In genomic region chr15:41936649-41937567, GRCh38 we compare ENCODE assay signal across 8 cellular contexts. TPM values are rescaled to one million over a fixed set of nuclear protein-coding genes. Genes with fewer than 3 reads are reported as not detected.
DNase-seq lines count a peak whose midpoint lies in the region; ATAC-seq and TF ChIP-seq lines count a peak whose summit lies in the region.

No MANE protein-coding gene starts in this region.

- in situ Hi-C loops in brain microvascular endothelial cell (cut with HindIII; ENCODE audit: low pct_ligation_motif_present, low sequenced_read_pairs): no loop called here

- H3K27me3 ChIP-seq in brain microvascular endothelial cell (replicated peaks): no peaks in the 10 kb centered on the region
- no peaks in the 10 kb centered on the region for H3K27me3 ChIP-seq in uterus

- POLR2A ChIA-PET in activated B cell treated with CpG ODN at 0.5 μM for 24 hours (lab: Charles Lee): interaction anchor here (0.8 to 1.8 kb wide), 8 partner anchors 8 to 336 kb away, joined by 3 to 4 read pairs (median 3); partner anchors contain the start of genes EHD4, GANC, MAPKBP1 and TMEM87A

- H3K9me3 ChIP-seq in uterus: no peaks in the 10 kb centered on the region

- H3K36me3 ChIP-seq in brain microvascular endothelial cell (replicated peaks) (peaks cover 2% of the 10 kb centered on the region), uterus (no peaks in the 10 kb centered on the region)

- TF ChIP-seq POLR2A in uterus (IDR thresholded peaks at IDR 0.05): no peak

- no peak overlapping the region for H3K4me3 Mint-ChIP-seq in activated B cell treated with CpG ODN at 0.5 μM for 24 hours

- CTCF ChIA-PET in activated B cell treated with CpG ODN at 0.5 μM for 24 hours (lab: Charles Lee): interaction anchor here (0.7 to 2.3 kb wide), 5 partner anchors 32 to 165 kb away, joined by 3 to 10 read pairs (median 4); partner anchors contain the start of gene MAPKBP1

- ATAC-seq in activated B cell treated with CpG ODN at 0.5 μM for 24 hours (ENCODE audit: low read depth) (peak; percentile 65), GM19467 (IDR thresholded peaks at IDR 0.05; ENCODE audit: unreplicated experiment) (no peak)

- intact Hi-C loops in activated B cell treated with CpG ODN at 0.5 μM for 24 hours (cut with micrococcal nuclease): loop anchor here (2.0 kb wide), 1 partner anchor 32 kb away; no protein-coding TSS in a partner anchor
- intact Hi-C loops in uterus (cut with DNase I; ENCODE audit: low total_unique reads): no loop called here

- H3K4me3 ChIP-seq in brain microvascular endothelial cell (ENCODE audit: low read depth, low read length): no peak overlapping the region
- H3K4me3 ChIP-seq in uterus: no peak overlapping the region

- peak; percentile 53 for TF ChIP-seq CTCF in GM10266 (IDR thresholded peaks at IDR 0.05; ENCODE audit: control insufficient read depth, insufficient read depth, low read depth, missing control alignments)
- TF ChIP-seq CTCF in activated B cell treated with CpG ODN at 0.5 μM for 24 hours (IDR thresholded peaks at IDR 0.05): no peak
- TF ChIP-seq CTCF in brain microvascular endothelial cell (IDR thresholded peaks at IDR 0.05; ENCODE audit: low read depth, low read length, missing control alignments): no peak
- TF ChIP-seq CTCF in uterus (IDR thresholded peaks at IDR 0.05): no peak

- peak overlapping the region; percentile 90 for H3K27ac Mint-ChIP-seq in activated B cell treated with CpG ODN at 0.5 μM for 24 hours

- DNase-seq in GM10266 (ENCODE audit: extremely low spot score) (peak; percentile 27), activated B cell treated with CpG ODN at 0.5 μM for 24 hours (no peak), brain microvascular endothelial cell (peak; percentile 73), pons (ENCODE audit: low spot score) (peak; percentile 75), uterus (peak in 1 of 2 donors; percentile 65), iPS-NIHi7 (ENCODE audit: extremely low spot score) (no peak), NCI-H526 (lab: John Stamatoyannopoulos, UW) (no peak)

- no peaks in the 10 kb centered on the region for H3K9me3 Mint-ChIP-seq in activated B cell treated with CpG ODN at 0.5 μM for 24 hours

- H3K4me1 Mint-ChIP-seq in activated B cell treated with CpG ODN at 0.5 μM for 24 hours: peaks cover 55% of the 10 kb centered on the region

- H3K36me3 Mint-ChIP-seq in activated B cell treated with CpG ODN at 0.5 μM for 24 hours (ENCODE audit: low read depth): peaks cover 29% of the 10 kb centered on the region

- peak overlapping the region; percentile 72 for H3K27ac ChIP-seq in brain microvascular endothelial cell
- peak overlapping the region; percentile 25 to 53 for H3K27ac ChIP-seq in uterus

- H3K4me1 ChIP-seq in uterus: no peaks in the 10 kb centered on the region

- no peaks in the 10 kb centered on the region for H3K27me3 Mint-ChIP-seq in activated B cell treated with CpG ODN at 0.5 μM for 24 hours

RNA-seq across cellular contexts. Expression of gene EHD4, which starts 35.4 kb away (rescaled TPM):
- total RNA-seq in activated B cell treated with CpG ODN at 0.5 μM for 24 hours: 38.4 and 42.6 TPM in 2 replicates
- 10 to 100 TPM; 12.8 to 45.2 (median 26.1) TPM for total RNA-seq in uterus

RNA-seq across cellular contexts. Expression of gene SPTBN5, which starts 43.1 kb away (rescaled TPM):
- total RNA-seq in activated B cell treated with CpG ODN at 0.5 μM for 24 hours (0.78 and 1.1 TPM in 2 replicates), uterus (under 1 TPM in 3 of 4 donors, not detected in 1; 0.51 to 0.76 (median 0.61) TPM)

Comparison
In these comparisons a context has a peak if more than half of its experiments do, and no peak if none do; other contexts are left out.
1. DNase-seq: peak in GM10266 (single experiment), brain microvascular endothelial cell (single experiment) and pons (single experiment); none in activated B cell treated with CpG ODN at 0.5 μM for 24 hours (single experiment), iPS-NIHi7 (single experiment) and NCI-H526 (0 of 2).